ENCODE assay signal across 32 cellular contexts in genomic region chr11:65907878-65908277, GRCh38. TPM values are rescaled to one million over a fixed set of nuclear protein-coding genes. Genes with fewer than 3 reads are reported as not detected.
"Had no signal": no experiment of that assay in that cellular context is flagged by ENCODE, and none has a peak within 500 bp of the region (broad histone marks: within the 10 kb centered on the region; RNA-seq: fewer than 3 reads in every experiment).

No MANE protein-coding gene starts in this region.

- DNase-seq: cortex of kidney; effector memory CD8-positive, alpha-beta T cell; erythroblast; esophagus squamous epithelium; foreskin melanocyte; glutamatergic neuron; heart right ventricle; hypothalamus; immature natural killer cell; islet precursor cell; kidney glomerular epithelial cell; mucosa of descending colon; naive B cell; nucleus accumbens; psoas muscle; spleen; stimulated activated CD4-positive, alpha-beta T cell treated with anti-CD3 and anti-CD28 coated beads, Interleukin-4, amount 100 ng/mL, for 4 hours; stimulated activated naive CD8-positive, alpha-beta T cell treated with anti-CD3 and anti-CD28 coated beads, Interleukin-15, Interleukin-2, amounts not matched to agents 100 U/mL and 50 U/mL, for 24 hours; substantia nigra; testis; tibial artery had no signal

- H3K9me3 Mint-ChIP-seq: effector memory CD8-positive, alpha-beta T cell; immature natural killer cell; memory B cell; mesothelial cell of epicardium; naive B cell; natural killer cell treated with Interleukin-12 subunit alpha and Interleukin-12 subunit beta and Interleukin-15 and Interleukin-18, amount 100 ng/mL, for 72 hours; neural crest cell; stimulated activated memory B cell treated with anti-CD40 and anti-IgM and Interleukin-4, amounts not matched to agents 10 μg/mL and 1 μg/mL and 100 μg/mL, for 72 hours; type B pancreatic cell had no signal

- H3K36me3 ChIP-seq: esophagus squamous epithelium, heart right ventricle, spleen, tibial artery had no signal

- H3K4me3 Mint-ChIP-seq: immature natural killer cell; memory B cell; mesothelial cell of epicardium; naive B cell; natural killer cell treated with Interleukin-12 subunit alpha and Interleukin-12 subunit beta and Interleukin-15 and Interleukin-18, amount 100 ng/mL, for 72 hours; neural crest cell; stimulated activated memory B cell treated with anti-CD40 and anti-IgM and Interleukin-4, amounts not matched to agents 10 μg/mL and 1 μg/mL and 100 μg/mL, for 72 hours; type B pancreatic cell had no signal

- H3K27me3 ChIP-seq: esophagus squamous epithelium, heart right ventricle, testis, tibial artery had no signal

- ATAC-seq: effector memory CD8-positive, alpha-beta T cell; heart right ventricle; mucosa of descending colon; natural killer cell treated with Interleukin-12 subunit alpha and Interleukin-12 subunit beta and Interleukin-15 and Interleukin-18, amount 100 ng/mL, for 72 hours; psoas muscle; right cardiac atrium; stimulated activated memory B cell treated with anti-CD40 and anti-IgM and Interleukin-4, amounts not matched to agents 10 μg/mL and 1 μg/mL and 100 μg/mL, for 72 hours; stimulated activated naive CD8-positive, alpha-beta T cell treated with anti-CD3 and anti-CD28 coated beads, Interleukin-15, Interleukin-2, amounts not matched to agents 100 U/mL and 50 U/mL, for 24 hours had no signal

- H3K9me3 ChIP-seq: esophagus squamous epithelium, heart right ventricle, mucosa of descending colon, psoas muscle, spleen, testis, tibial artery had no signal

- H3K4me3 ChIP-seq: esophagus squamous epithelium, heart right ventricle, lung, mucosa of descending colon, psoas muscle, skin epidermis, spleen, testis, tibial artery had no signal

- FAIRE-seq: endometrium had no signal

- H3K36me3 Mint-ChIP-seq: immature natural killer cell; memory B cell; mesothelial cell of epicardium; naive B cell; natural killer cell treated with Interleukin-12 subunit alpha and Interleukin-12 subunit beta and Interleukin-15 and Interleukin-18, amount 100 ng/mL, for 72 hours; stimulated activated memory B cell treated with anti-CD40 and anti-IgM and Interleukin-4, amounts not matched to agents 10 μg/mL and 1 μg/mL and 100 μg/mL, for 72 hours; type B pancreatic cell had no signal

- H3K27ac ChIP-seq: esophagus squamous epithelium, heart right ventricle, psoas muscle, skin epidermis, spleen, testis, tibial artery had no signal

- H3K27ac Mint-ChIP-seq: effector memory CD8-positive, alpha-beta T cell; immature natural killer cell; memory B cell; mesothelial cell of epicardium; natural killer cell treated with Interleukin-12 subunit alpha and Interleukin-12 subunit beta and Interleukin-15 and Interleukin-18, amount 100 ng/mL, for 72 hours; stimulated activated memory B cell treated with anti-CD40 and anti-IgM and Interleukin-4, amounts not matched to agents 10 μg/mL and 1 μg/mL and 100 μg/mL, for 72 hours; type B pancreatic cell had no signal

RNA-seq across cellular contexts. Expression of gene FOSL1, which starts 7.7 kb away (rescaled TPM):
- total RNA-seq: urinary bladder had no signal
